ENCODE assay signal across 15 cellular contexts in genomic region chr15:69226028-69226355, GRCh38.
DNase-seq lines count a peak whose midpoint lies in the region; ATAC-seq, FAIRE-seq and TF ChIP-seq lines count a peak whose summit lies in the region.
"Had no signal": no experiment of that assay in that cellular context is flagged by ENCODE, and none has a peak within 500 bp of the region (broad histone marks: within the 10 kb centered on the region; RNA-seq: fewer than 3 reads in every experiment).

No MANE protein-coding gene starts in this region.

- H4K20me1 ChIP-seq in HepG2 (ENCODE audit: insufficient read depth, low read length): no peaks in the 10 kb centered on the region

- H3K4me3 ChIP-seq in HepG2 (replicated peaks in 1 of 3; ENCODE audit: insufficient read depth in 1 of 3, low read depth in 2 of 3, low read length in 3 of 3) (no peak overlapping the region; a peak in 1 of 6 replicates), right lobe of liver (no peak overlapping the region), fibroblast of villous mesenchyme (ENCODE audit: low read depth, low read length) (no peak overlapping the region)

- CTCF ChIA-PET in HepG2 (lab: Yijun Ruan, JAX; ENCODE audit: low intra/inter-chr PET ratio, low total read pairs): interaction anchor here (1.6 to 2.2 kb wide), 2 partner anchors 167 to 180 kb away, joined by 4 to 33 read pairs; no protein-coding TSS in a partner anchor

- peaks cover 52% of the 10 kb centered on the region for H3K4me1 ChIP-seq in HepG2 (ENCODE audit: insufficient read depth, low read length)
- H3K4me1 ChIP-seq in right lobe of liver: peaks cover 0 to 25% (median 9%) of the 10 kb centered on the region in 4 donors

- H2AFZ ChIP-seq in HepG2 (ENCODE audit: low read length): no peak overlapping the region

- no peak overlapping the region for H3K4me3 Mint-ChIP-seq in T-helper 17 cell
- H3K4me3 Mint-ChIP-seq: H9 had no signal

- H3K9me3 ChIP-seq in HepG2 (ENCODE audit: low read length) (peaks cover 9% of the 10 kb centered on the region; the same call in 1 of the 2 replicates), right lobe of liver (no peaks in the 10 kb centered on the region), T-helper 17 cell (ENCODE audit: control insufficient read depth, low read length, poor library complexity, severe bottlenecking) (no peaks in the 10 kb centered on the region)

- in situ Hi-C loops in HepG2 (cut with HindIII; ENCODE audit: extremely low pct_ligation_motif_present, low pct_unique_long_range_greater_than_20kb): no loop called here

- H3K4me2 ChIP-seq in HepG2 (ENCODE audit: low read depth, low read length): peak overlapping the region; percentile 60

- no peaks in the 10 kb centered on the region; a peak in 1 of 5 replicates for H3K36me3 ChIP-seq in HepG2 (replicated peaks in 1 of 2; ENCODE audit: control insufficient read depth in 1 of 2, insufficient read depth in 2 of 2, low read length in 2 of 2)
- no peaks in the 10 kb centered on the region for H3K36me3 ChIP-seq in right lobe of liver

- TF ChIP-seq CTCF in HepG2 (CRISPR knock-in tag; IDR thresholded peaks at IDR 0.05) (no peak), right lobe of liver (IDR thresholded peaks at IDR 0.05) (no peak), VCaP (conservative IDR thresholded peaks at IDR 0.05) (peak; percentile 19; the same call in 1 of the 2 replicates), fibroblast of villous mesenchyme (IDR thresholded peaks at IDR 0.05; ENCODE audit: insufficient read depth, low read depth, low read length) (peak; percentile 1)

- 56% methylated on average over 3 of the region's 3 CpGs for WGBS in HepG2 (ENCODE audit: low lambda C conversion rate)
- 32% methylated on average over 3 of the region's 3 CpGs for WGBS in right lobe of liver (ENCODE audit: insufficient coverage, low coverage, low lambda C conversion rate, missing lambda C conversion rate)

- peaks cover 8% of the 10 kb centered on the region for H3K36me3 Mint-ChIP-seq in T-helper 17 cell (ENCODE audit: low read depth)

- peak overlapping the region; percentile 28 for H3K27ac ChIP-seq in HepG2 (ENCODE audit: extremely low read length, insufficient read depth, low read length)
- H3K27ac ChIP-seq in right lobe of liver: peak overlapping the region in 1 of 3 donors; percentile 11
- no peak overlapping the region for H3K27ac ChIP-seq in VCaP

- BruUV-seq in HepG2 (replicated peaks; lab: Mats Ljungman, UMichigan): no TSS peak

- intact Hi-C loops in HepG2 (cut with micrococcal nuclease; ENCODE audit: unreplicated experiment): no loop called here
- intact Hi-C loops in right lobe of liver (cut with DNase I): no loop called here

- no peak for FAIRE-seq in HepG2 (lab: Jason Lieb, UNC)
- FAIRE-seq: HTR-8/SVneo had no signal

- ATAC-seq in HepG2: no peak
- no peak for ATAC-seq in right lobe of liver
- ATAC-seq in GM19328 (IDR thresholded peaks at IDR 0.05; ENCODE audit: unreplicated experiment): no peak
- ATAC-seq in T-helper 17 cell: no peak

- H3K79me2 ChIP-seq in HepG2 (ENCODE audit: insufficient read depth, low read length): no peaks in the 10 kb centered on the region

- POLR2A ChIA-PET in HepG2 (lab: Yijun Ruan, JAX): interaction anchor here (1.1 to 1.8 kb wide), 2 partner anchors 64 to 66 kb away, joined by 3 to 7 read pairs; partner anchors contain the start of gene GLCE

- H3K27me3 ChIP-seq in HepG2 (ENCODE audit: control insufficient read depth in 1 of 2, insufficient read depth in 2 of 2, low read length in 2 of 2) (no peaks in the 10 kb centered on the region), right lobe of liver (no peaks in the 10 kb centered on the region)

- H3K4me1 Mint-ChIP-seq in T-helper 17 cell: no peaks in the 10 kb centered on the region

- no peak overlapping the region for H3K9ac ChIP-seq in HepG2 (ENCODE audit: insufficient read depth, low read depth, low read length)

- no peak overlapping the region for H3K27ac Mint-ChIP-seq in T-helper 17 cell
- H3K27ac Mint-ChIP-seq: H9 had no signal

- no peaks in the 10 kb centered on the region for H3K27me3 Mint-ChIP-seq in T-helper 17 cell

- TF ChIP-seq RAD21 in HepG2 (CRISPR knock-in tag; IDR thresholded peaks at IDR 0.05): no peak

- no peak for TF ChIP-seq POLR2A in HepG2 (IDR thresholded peaks at IDR 0.05; ENCODE audit: insufficient read depth in 1 of 2, low read depth in 2 of 2, low read length in 2 of 2)
- no peak for TF ChIP-seq POLR2A in right lobe of liver (IDR thresholded peaks at IDR 0.05)

- TF ChIP-seq EP300 in HepG2 (IDR thresholded peaks at IDR 0.05; ENCODE audit: low read depth in 2 of 2, low read length in 2 of 2): no peak
- TF ChIP-seq EP300 in HepG2 (CRISPR knock-in tag; IDR thresholded peaks at IDR 0.05; ENCODE audit: borderline replicate concordance): no peak

- DNase-seq in HepG2 (ENCODE audit: low spot score) (no peak), right lobe of liver (no peak), fibroblast of villous mesenchyme (ENCODE audit: low read depth) (no peak), T-helper 17 cell (no peak), DMS53 treated with DMSO at 0.1 percent for 48 hours (lab: John Stamatoyannopoulos, UW; ENCODE audit: unreplicated experiment) (no peak), GOT3 (lab: John Stamatoyannopoulos, UW) (no peak)
- DNase-seq: 8988T, DMS79, H9, NCI-H1694, NCI-H2081 treated with DMSO at 0.1 percent for 48 hours, Right ventricle myocardium superior had no signal

TF ChIP-seq in HepG2, 621 proteins besides CTCF, POLR2A, EP300 and RAD21:
- TF ChIP-seq TAF1 (CRISPR knock-in tag; IDR thresholded peaks at IDR 0.05) (no peak), ZNF510 (CRISPR knock-in tag; IDR thresholded peaks at IDR 0.05; ENCODE audit: low read depth) (no peak)

Comparison
In these comparisons a context has a peak if more than half of its experiments do, and no peak if none do; other contexts are left out.
1. CTCF ChIP-seq: peak in VCaP (single experiment) and fibroblast of villous mesenchyme (single experiment); none in HepG2 (single experiment) and right lobe of liver (0 of 4).